In genomic region chr16:23959069-23959800, GRCh38 we compare ENCODE assay signal across 9 cellular contexts.
DNase-seq lines count a peak whose midpoint lies in the region; ATAC-seq lines count a peak whose summit lies in the region.
"Had no signal": no experiment of that assay in that cellular context is flagged by ENCODE, and none has a peak within 500 bp of the region (broad histone marks: within the 10 kb centered on the region; RNA-seq: fewer than 3 reads in every experiment).

No MANE protein-coding gene starts in this region.

- peak overlapping the region; percentile 66 for H3K4me3 Mint-ChIP-seq in activated naive CD4-positive, alpha-beta T cell treated with anti-CD3 and anti-CD28 coated beads for 36 hours
- H3K4me3 Mint-ChIP-seq in activated naive CD4-positive, alpha-beta T cell treated with anti-CD3 and anti-CD28 coated beads, Interleukin-2, amount 50 U/mL, for 24 hours: peak overlapping the region; percentile 79

- H3K4me1 Mint-ChIP-seq in activated naive CD4-positive, alpha-beta T cell treated with anti-CD3 and anti-CD28 coated beads for 36 hours (ENCODE audit: low read depth): peaks cover 73% of the 10 kb centered on the region
- H3K4me1 Mint-ChIP-seq in activated naive CD4-positive, alpha-beta T cell treated with anti-CD3 and anti-CD28 coated beads, Interleukin-2, amount 50 U/mL, for 24 hours: peaks cover 90% of the 10 kb centered on the region

- no peaks in the 10 kb centered on the region for H3K27me3 Mint-ChIP-seq in activated naive CD4-positive, alpha-beta T cell treated with anti-CD3 and anti-CD28 coated beads for 36 hours (ENCODE audit: low read depth)
- no peaks in the 10 kb centered on the region for H3K27me3 Mint-ChIP-seq in activated naive CD4-positive, alpha-beta T cell treated with anti-CD3 and anti-CD28 coated beads, Interleukin-2, amount 50 U/mL, for 24 hours

- DNase-seq in activated naive CD4-positive, alpha-beta T cell treated with anti-CD3 and anti-CD28 coated beads for 36 hours: peak; percentile 32
- DNase-seq in activated naive CD4-positive, alpha-beta T cell treated with Interleukin-2 at 50 U/mL for 16 hours: no peak
- peak; percentile 81 for DNase-seq in MV-4-11 (lab: John Stamatoyannopoulos, UW)
- no peak for DNase-seq in stimulated activated naive CD8-positive, alpha-beta T cell treated with anti-CD3 and anti-CD28 coated beads, Interleukin-15, Interleukin-2, amounts not matched to agents 100 U/mL and 50 U/mL, for 24 hours
- DNase-seq in DMS114 treated with DMSO at 0.1 percent for 48 hours (lab: John Stamatoyannopoulos, UW; ENCODE audit: unreplicated experiment): no peak
- no peak for DNase-seq in NCI-H446 (lab: John Stamatoyannopoulos, UW)

- peak overlapping the region; percentile 81 for H3K27ac Mint-ChIP-seq in activated naive CD4-positive, alpha-beta T cell treated with anti-CD3 and anti-CD28 coated beads for 36 hours
- peak overlapping the region; percentile 97 for H3K27ac Mint-ChIP-seq in activated naive CD4-positive, alpha-beta T cell treated with anti-CD3 and anti-CD28 coated beads, Interleukin-2, amount 50 U/mL, for 24 hours

- peak; percentile 64 for ATAC-seq in stimulated activated naive CD8-positive, alpha-beta T cell treated with anti-CD3 and anti-CD28 coated beads, Interleukin-15, Interleukin-2, amounts not matched to agents 100 U/mL and 50 U/mL, for 24 hours
- no peak for ATAC-seq in HG02678 (IDR thresholded peaks at IDR 0.05; ENCODE audit: unreplicated experiment)
- ATAC-seq: gastroesophageal sphincter had no signal

- H3K9me3 Mint-ChIP-seq in activated naive CD4-positive, alpha-beta T cell treated with anti-CD3 and anti-CD28 coated beads for 36 hours: no peaks in the 10 kb centered on the region
- H3K9me3 Mint-ChIP-seq in activated naive CD4-positive, alpha-beta T cell treated with anti-CD3 and anti-CD28 coated beads, Interleukin-2, amount 50 U/mL, for 24 hours: peaks cover 4% of the 10 kb centered on the region

- intact Hi-C loops in activated naive CD4-positive, alpha-beta T cell treated with anti-CD3 and anti-CD28 coated beads for 36 hours (cut with micrococcal nuclease): loop anchor here (1.0 to 5.0 kb wide), 2 partner anchors 8 to 37 kb away; no protein-coding TSS in a partner anchor

- peaks cover 2% of the 10 kb centered on the region for H3K36me3 Mint-ChIP-seq in activated naive CD4-positive, alpha-beta T cell treated with anti-CD3 and anti-CD28 coated beads for 36 hours (ENCODE audit: low read depth)
- peaks cover 4% of the 10 kb centered on the region for H3K36me3 Mint-ChIP-seq in activated naive CD4-positive, alpha-beta T cell treated with anti-CD3 and anti-CD28 coated beads, Interleukin-2, amount 50 U/mL, for 24 hours

- CTCF ChIA-PET in activated naive CD4-positive, alpha-beta T cell treated with anti-CD3 and anti-CD28 coated beads for 36 hours (lab: Charles Lee): interaction anchor here (0.8 to 2.5 kb wide), 6 partner anchors 10 to 100 kb away, joined by 3 to 8 read pairs (median 4); no protein-coding TSS in a partner anchor

Comparison
In these comparisons a context has a peak if more than half of its experiments do, and no peak if none do; other contexts are left out.
1. DNase-seq: peak in activated naive CD4-positive, alpha-beta T cell treated with anti-CD3 and anti-CD28 coated beads for 36 hours (single experiment) and MV-4-11 (single experiment); none in activated naive CD4-positive, alpha-beta T cell treated with Interleukin-2 at 50 U/mL for 16 hours (single experiment), stimulated activated naive CD8-positive, alpha-beta T cell treated with anti-CD3 and anti-CD28 coated beads, Interleukin-15, Interleukin-2, amounts not matched to agents 100 U/mL and 50 U/mL, for 24 hours (single experiment), DMS114 treated with DMSO at 0.1 percent for 48 hours (single experiment) and NCI-H446 (0 of 2).